Comparison of ENCODE assay signal across 9 cellular contexts in the genomic region with DNA sequence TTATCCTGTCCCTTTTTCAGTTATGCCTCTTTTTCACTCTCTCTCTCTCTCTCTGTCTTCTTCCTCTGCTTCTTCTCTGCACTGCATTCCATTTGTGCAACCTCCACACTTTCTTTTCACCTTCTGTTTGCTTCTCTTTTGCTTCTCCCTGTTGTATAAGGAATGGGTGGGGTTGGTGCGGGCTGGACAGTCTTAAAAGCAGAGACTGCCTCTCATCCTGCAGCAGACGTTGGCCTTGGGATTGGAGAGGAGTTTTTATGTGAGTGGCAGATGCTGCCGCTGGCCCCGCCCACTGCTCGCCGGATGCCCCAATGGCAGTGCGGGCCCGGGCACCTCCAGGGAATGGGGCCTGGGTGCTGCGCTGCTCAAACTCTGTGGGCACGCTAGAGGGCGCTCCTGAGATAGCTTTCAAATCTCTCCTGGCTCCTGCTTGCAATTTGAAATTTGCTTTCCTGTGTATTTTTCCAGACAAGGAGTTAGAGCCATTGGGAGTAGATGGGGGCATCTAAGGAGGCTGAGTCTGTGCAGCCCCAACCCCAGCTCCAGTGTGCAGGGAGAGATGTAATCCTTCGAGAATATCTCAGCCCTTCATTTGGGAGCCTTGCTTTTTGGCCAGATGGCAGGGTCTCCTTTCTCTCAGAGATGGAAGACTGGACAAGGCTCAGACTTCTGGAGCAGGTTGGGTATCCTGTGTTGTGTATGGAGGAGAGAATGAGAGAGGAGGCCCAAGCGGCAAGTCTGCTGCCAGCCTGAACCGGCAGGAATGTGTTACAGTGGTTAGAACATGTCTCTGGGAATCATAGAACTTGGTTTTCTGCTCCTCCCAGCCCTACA.
DNase-seq lines count a peak whose midpoint lies in the region; ATAC-seq and TF ChIP-seq lines count a peak whose summit lies in the region.
"Had no signal": no experiment of that assay in that cellular context is flagged by ENCODE, and none has a peak within 500 bp of the region (broad histone marks: within the 10 kb centered on the region; RNA-seq: fewer than 3 reads in every experiment).

No MANE protein-coding gene starts in this region.

- TF ChIP-seq CTCF in MM.1S (IDR thresholded peaks at IDR 0.05; ENCODE audit: low read length) (peak; percentile 93), gastroesophageal sphincter (IDR thresholded peaks at IDR 0.05) (peak; percentile 61 to 89 (median 65)), osteocyte (IDR thresholded peaks at IDR 0.05) (peak; percentile 95), type B pancreatic cell (conservative IDR thresholded peaks at IDR 0.05) (peak; percentile 97)

- no peak for TF ChIP-seq POLR2A in gastroesophageal sphincter (IDR thresholded peaks at IDR 0.05)

- H3K9me2 ChIP-seq in MM.1S (replicated peaks; ENCODE audit: insufficient read depth, low read length): no peaks in the 10 kb centered on the region

- H3K9me3 ChIP-seq in MM.1S (replicated peaks; ENCODE audit: insufficient read depth, low read length) (no peaks in the 10 kb centered on the region), SJSA1 (replicated peaks) (no peaks in the 10 kb centered on the region), gastroesophageal sphincter (no peaks in the 10 kb centered on the region)

- H2AFZ ChIP-seq in MM.1S (ENCODE audit: low read length): peak overlapping the region; percentile 72

- no peaks in the 10 kb centered on the region for H4K20me1 ChIP-seq in MM.1S (ENCODE audit: insufficient read depth, low read length)

- H3K4me3 Mint-ChIP-seq in osteocyte (ENCODE audit: unreplicated experiment) (no peak overlapping the region), type B pancreatic cell (peak overlapping the region; percentile 61)

- H3K9ac ChIP-seq in MM.1S (ENCODE audit: low read length): no peak overlapping the region

- H3K27ac Mint-ChIP-seq in osteocyte (ENCODE audit: unreplicated experiment) (no peak overlapping the region), type B pancreatic cell (peak overlapping the region; percentile 59)

- H3K36me3 ChIP-seq in H7 (replicated peaks; ENCODE audit: control insufficient read depth, insufficient read depth, low read length): no peaks in the 10 kb centered on the region
- no peaks in the 10 kb centered on the region for H3K36me3 ChIP-seq in MM.1S (replicated peaks; ENCODE audit: insufficient read depth, low read length)
- no peaks in the 10 kb centered on the region for H3K36me3 ChIP-seq in SJSA1
- no peaks in the 10 kb centered on the region for H3K36me3 ChIP-seq in gastroesophageal sphincter

- DNase-seq in ELR (ENCODE audit: low read depth): peak; percentile 91
- DNase-seq in H7: peak; percentile 95
- DNase-seq in MM.1S: peak; percentile 81
- peak; percentile 82 to 85 for DNase-seq in SJSA1 (ENCODE audit: low read depth in 1 of 2, low spot score in 2 of 2)
- DNase-seq in activated gamma-delta T cell treated with anti-CD3 and anti-CD28 coated beads, Interleukin-2, amount 50 U/mL, for 16 hours (ENCODE audit: low read depth): peak; percentile 39
- peak; percentile 96 for DNase-seq in osteocyte (ENCODE audit: extremely low spot score, unreplicated experiment)
- DNase-seq in type B pancreatic cell (ENCODE audit: extremely low spot score, unreplicated experiment): peak; percentile 91

- H3K9me3 Mint-ChIP-seq in osteocyte (ENCODE audit: unreplicated experiment) (no peaks in the 10 kb centered on the region), type B pancreatic cell (no peaks in the 10 kb centered on the region)

- TF ChIP-seq EP300 in gastroesophageal sphincter (IDR thresholded peaks at IDR 0.05): no peak

- H3K79me2 ChIP-seq in MM.1S (ENCODE audit: low read length): no peaks in the 10 kb centered on the region

- H3K4me2 ChIP-seq in MM.1S (ENCODE audit: low read depth, low read length): peak overlapping the region; percentile 31; the same call in 1 of the 2 replicates

- peak; percentile 76 for ATAC-seq in gastroesophageal sphincter

- no peaks in the 10 kb centered on the region for H3F3A ChIP-seq in MM.1S (ENCODE audit: insufficient read depth, low read length)

- H3K27me3 ChIP-seq in H7 (ENCODE audit: control insufficient read depth, insufficient read depth, low read length) (no peaks in the 10 kb centered on the region), MM.1S (replicated peaks; ENCODE audit: insufficient read depth, low read length) (no peaks in the 10 kb centered on the region), SJSA1 (replicated peaks) (no peaks in the 10 kb centered on the region), gastroesophageal sphincter (peaks cover 4% of the 10 kb centered on the region)

- peaks cover 7% of the 10 kb centered on the region for H3K4me1 Mint-ChIP-seq in osteocyte (ENCODE audit: unreplicated experiment)
- H3K4me1 Mint-ChIP-seq in type B pancreatic cell (ENCODE audit: unreplicated experiment): peaks cover 37% of the 10 kb centered on the region

- H3K27ac ChIP-seq in MM.1S (ENCODE audit: low read length) (no peak overlapping the region), SJSA1 (no peak overlapping the region), gastroesophageal sphincter (no peak overlapping the region)
- H3K27ac ChIP-seq: skin epidermis had no signal

- H3K4me1 ChIP-seq in MM.1S (ENCODE audit: low read length): no peaks in the 10 kb centered on the region
- peaks cover 7% of the 10 kb centered on the region for H3K4me1 ChIP-seq in SJSA1 (replicated peaks)
- peaks cover 0 to 8% (median 0%) of the 10 kb centered on the region in 3 donors for H3K4me1 ChIP-seq in gastroesophageal sphincter

- WGBS in gastroesophageal sphincter (ENCODE audit: low coverage in 1 of 2), 2 donors: 4 to 67% methylated on average over 1 to 3 of the region's 14 CpGs

- H3K4me3 ChIP-seq in H7 (ENCODE audit: insufficient read depth, low read depth, low read length) (no peak overlapping the region), MM.1S (ENCODE audit: low read length) (peak overlapping the region; percentile 16; the same call in 1 of the 2 replicates), SJSA1 (no peak overlapping the region), gastroesophageal sphincter (no peak overlapping the region)
- H3K4me3 ChIP-seq: skin epidermis had no signal

- H3K27me3 Mint-ChIP-seq in osteocyte (ENCODE audit: unreplicated experiment) (no peaks in the 10 kb centered on the region), type B pancreatic cell (no peaks in the 10 kb centered on the region)

- H3K36me3 Mint-ChIP-seq in osteocyte (ENCODE audit: unreplicated experiment) (no peaks in the 10 kb centered on the region), type B pancreatic cell (no peaks in the 10 kb centered on the region)

Comparison
In these comparisons a context has a peak if more than half of its experiments do, and no peak if none do; other contexts are left out.
1. DNase-seq: peak in every context shown above with its lines; median percentile 96 in osteocyte; 95 in H7; 91 in ELR; 91 in type B pancreatic cell; 84 in SJSA1; 81 in MM.1S; 39 in activated gamma-delta T cell treated with anti-CD3 and anti-CD28 coated beads, Interleukin-2, amount 50 U/mL, for 16 hours.